Comparison of ENCODE assay signal across 8 cellular contexts in genomic region chr2:43995733-43996533, GRCh38. TPM values are rescaled to one million over a fixed set of nuclear protein-coding genes. Genes with fewer than 3 reads are reported as not detected.
DNase-seq lines count a peak whose midpoint lies in the region; ATAC-seq and TF ChIP-seq lines count a peak whose summit lies in the region.

Gene LRPPRC, minus strand, starts transcription at chr2:43995989. Its CDS starts 42 bp downstream, at chr2:43995947.

- CTCF ChIA-PET in A673 (lab: Charles Lee): no interaction called here

- H3K4me2 ChIP-seq in skeletal muscle satellite cell (ENCODE audit: low read length): peak within 1 kb of the TSS; percentile 84

- TF ChIP-seq CTCF in A673 (conservative IDR thresholded peaks at IDR 0.05; ENCODE audit: low read depth, low read length) (no peak), VCaP (conservative IDR thresholded peaks at IDR 0.05) (no peak), breast epithelium (IDR thresholded peaks at IDR 0.05) (peak in 1 of 3 donors; percentile 17)

- H3K9me3 ChIP-seq in A673 (ENCODE audit: low read depth, low read length, poor library complexity, severe bottlenecking): no peaks in the 10 kb centered on the region
- no peaks in the 10 kb centered on the region for H3K9me3 ChIP-seq in breast epithelium
- H3K9me3 ChIP-seq in iPS-18a (ENCODE audit: control insufficient read depth, low read depth, low read length): no peaks in the 10 kb centered on the region
- no peaks in the 10 kb centered on the region for H3K9me3 ChIP-seq in skeletal muscle satellite cell (replicated peaks; ENCODE audit: low read length)

- no peak for TF ChIP-seq POLR2A in breast epithelium (IDR thresholded peaks at IDR 0.05)

- peak within 1 kb of the TSS; percentile 97 for H3K27ac ChIP-seq in A673 (ENCODE audit: low read depth, low read length, poor library complexity, severe bottlenecking)
- H3K27ac ChIP-seq in VCaP: peak within 1 kb of the TSS; percentile 90
- peak within 1 kb of the TSS; percentile 77 to 88 for H3K27ac ChIP-seq in breast epithelium
- H3K27ac ChIP-seq in iPS-18a (ENCODE audit: low read length): peak within 1 kb of the TSS; percentile 99

- H3K27me3 ChIP-seq in A673 (replicated peaks; ENCODE audit: insufficient read depth, low read depth, low read length, poor library complexity): peaks cover under 1% of the 10 kb centered on the region
- no peaks in the 10 kb centered on the region for H3K27me3 ChIP-seq in breast epithelium
- no peaks in the 10 kb centered on the region for H3K27me3 ChIP-seq in iPS-18a (ENCODE audit: control insufficient read depth, insufficient read depth, low read length)
- H3K27me3 ChIP-seq in skeletal muscle satellite cell (ENCODE audit: control insufficient read depth, insufficient read depth, low read length): no peaks in the 10 kb centered on the region

- DNase-seq in A673 (ENCODE audit: low spot score): peak; percentile 98
- DNase-seq in NCI-H2196 treated with DMSO at 0.1 percent for 48 hours (lab: John Stamatoyannopoulos, UW; ENCODE audit: unreplicated experiment): peak; percentile 93
- peak; percentile 89 to 91 for DNase-seq in breast epithelium (ENCODE audit: low spot score in 2 of 2)

- H3K9ac ChIP-seq in iPS-18a (ENCODE audit: low read length) (peak within 1 kb of the TSS; percentile 94), skeletal muscle satellite cell (ENCODE audit: low read depth, low read length) (peak within 1 kb of the TSS; percentile 92)

- H3K36me3 ChIP-seq in A673 (ENCODE audit: insufficient read depth, low read length, poor library complexity, severe bottlenecking): peaks cover 27% of the 10 kb centered on the region
- H3K36me3 ChIP-seq in breast epithelium: no peaks in the 10 kb centered on the region
- peaks cover 27% of the 10 kb centered on the region for H3K36me3 ChIP-seq in iPS-18a (ENCODE audit: control insufficient read depth, low read depth, low read length)
- H3K36me3 ChIP-seq in skeletal muscle satellite cell (ENCODE audit: insufficient read depth, low read length): peaks cover 19% of the 10 kb centered on the region

- ATAC-seq in GM18868 (IDR thresholded peaks at IDR 0.05; ENCODE audit: unreplicated experiment) (peak; percentile 91), HG03108 (IDR thresholded peaks at IDR 0.05; ENCODE audit: unreplicated experiment) (peak; percentile 90)

- POLR2A ChIA-PET in A673 (lab: Charles Lee; ENCODE audit: low non-redundant PET): no interaction called here

- no TSS peak for BruUV-seq in A673 (replicated peaks; lab: Mats Ljungman, UMichigan)

- peak within 1 kb of the TSS; percentile 94 for H3K4me3 ChIP-seq in A673 (ENCODE audit: low read depth, low read length, poor library complexity, severe bottlenecking)
- peak within 1 kb of the TSS; percentile 91 to 100 (median 95) for H3K4me3 ChIP-seq in breast epithelium
- H3K4me3 ChIP-seq in iPS-18a (ENCODE audit: low read length): peak within 1 kb of the TSS; percentile 71
- H3K4me3 ChIP-seq in skeletal muscle satellite cell (ENCODE audit: low read length): peak within 1 kb of the TSS; percentile 93

- intact Hi-C loops in A673 (cut with micrococcal nuclease; ENCODE audit: unreplicated experiment): no loop called here
- intact Hi-C loops in breast epithelium (cut with DNase I; ENCODE audit: low total_unique reads): no loop called here

- H3K4me1 ChIP-seq in A673 (ENCODE audit: insufficient read depth, low read length, poor library complexity, severe bottlenecking) (peaks cover 5% of the 10 kb centered on the region), breast epithelium (peaks cover 0 to 10% of the 10 kb centered on the region in 2 donors), iPS-18a (ENCODE audit: control insufficient read depth, low read depth, low read length) (peaks cover 8% of the 10 kb centered on the region), skeletal muscle satellite cell (ENCODE audit: control insufficient read depth, insufficient read depth, low read length) (peaks cover 11% of the 10 kb centered on the region)

RNA-seq across cellular contexts. Expression of gene LRPPRC, which starts in this region (rescaled TPM):
- 136 and 144 TPM in 2 replicates for total RNA-seq in A673 (2021)
- 10 to 100 TPM; 61.6 to 75.4 (median 65.1) TPM for total RNA-seq in breast epithelium
- 70.6 and 87.2 TPM in 2 replicates for total RNA-seq in skeletal muscle satellite cell (2012; rRNA removed)

Comparison
In these comparisons a context has a peak if more than half of its experiments do, and no peak if none do; other contexts are left out.
1. Peak in every context shown above with its lines: DNase-seq, ATAC-seq, H3K4me3 ChIP-seq and H3K27ac ChIP-seq.